11 cellular contexts compared by ENCODE assay signal in the genomic region with DNA sequence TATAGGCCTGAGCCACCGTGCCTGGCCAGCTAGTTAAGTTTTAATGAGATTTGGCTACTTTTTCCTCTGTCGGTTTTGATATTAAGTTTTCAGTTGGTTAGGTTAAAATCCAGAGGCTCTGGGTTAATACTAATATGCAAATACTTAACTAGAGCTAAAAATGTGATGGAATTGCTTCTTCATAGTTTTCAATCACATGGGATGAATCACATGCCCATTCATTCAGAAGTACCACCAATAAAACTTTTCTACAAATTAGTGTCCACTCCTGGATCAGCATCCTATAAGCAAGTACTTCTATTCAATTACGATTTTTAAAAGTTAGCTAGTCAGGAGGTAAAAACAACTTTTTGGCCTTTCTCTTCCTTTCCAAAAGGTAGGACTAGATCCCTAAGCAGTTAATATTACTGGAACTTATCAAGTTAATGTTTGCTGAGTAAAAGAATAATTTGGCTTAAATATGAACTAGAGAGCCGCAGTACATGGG. TPM values are rescaled to one million over a fixed set of nuclear protein-coding genes. Genes with fewer than 3 reads are reported as not detected.
DNase-seq lines count a peak whose midpoint lies in the region; ATAC-seq and TF ChIP-seq lines count a peak whose summit lies in the region.
"Had no signal": no experiment of that assay in that cellular context is flagged by ENCODE, and none has a peak within 500 bp of the region (broad histone marks: within the 10 kb centered on the region; RNA-seq: fewer than 3 reads in every experiment).

No MANE protein-coding gene starts in this region.

- TF ChIP-seq CTCF in Peyer's patch (IDR thresholded peaks at IDR 0.05) (no peak), epithelial cell of proximal tubule (conservative IDR thresholded peaks at IDR 0.05; ENCODE audit: low read depth, low read length) (no peak), thyroid gland (IDR thresholded peaks at IDR 0.05) (no peak)

- no peak for ATAC-seq in HG03280 (IDR thresholded peaks at IDR 0.05; ENCODE audit: unreplicated experiment)
- ATAC-seq: activated naive CD4-positive, alpha-beta T cell treated with anti-CD3 and anti-CD28 coated beads, Interleukin-2, amount 50 U/mL, for 72 hours had no signal

- H3K9ac ChIP-seq in mucosa of rectum (ENCODE audit: low read depth in 1 of 2, low read length in 2 of 2): peak overlapping the region in 1 of 2 donors; percentile 58

- TF ChIP-seq POLR2A in Peyer's patch (IDR thresholded peaks at IDR 0.05): no peak
- no peak for TF ChIP-seq POLR2A in thyroid gland (IDR thresholded peaks at IDR 0.05)

- H3K9me3 ChIP-seq in Peyer's patch (no peaks in the 10 kb centered on the region), mucosa of rectum (ENCODE audit: control insufficient read depth in 2 of 2, low read length in 2 of 2) (no peaks in the 10 kb centered on the region), thyroid gland (no peaks in the 10 kb centered on the region)

- H3K27me3 ChIP-seq in Peyer's patch: no peaks in the 10 kb centered on the region
- no peaks in the 10 kb centered on the region for H3K27me3 ChIP-seq in mucosa of rectum (ENCODE audit: control insufficient read depth in 2 of 2, insufficient read depth in 2 of 2, low read length in 2 of 2)
- H3K27me3 ChIP-seq in thyroid gland: no peaks in the 10 kb centered on the region

- H3K4me3 ChIP-seq in Peyer's patch (peak overlapping the region in 3 of 4 donors; percentile 2 to 49 (median 41)), epithelial cell of proximal tubule (ENCODE audit: low read depth, low read length) (peak overlapping the region; percentile 46), mucosa of rectum (ENCODE audit: low read length in 2 of 2) (peak overlapping the region; percentile 50 to 72), thyroid gland (replicated peaks in 1 of 3) (no peak overlapping the region)

- H3K4me1 ChIP-seq in Peyer's patch (peaks cover 0 to 20% (median 3%) of the 10 kb centered on the region in 4 donors), mucosa of rectum (ENCODE audit: control insufficient read depth in 2 of 2, insufficient read depth in 2 of 2, low read length in 2 of 2) (peaks cover 8 to 17% of the 10 kb centered on the region in 2 donors), thyroid gland (peaks cover 21 to 23% of the 10 kb centered on the region in 2 donors)

- H3K27ac ChIP-seq in Peyer's patch (peak overlapping the region in 3 of 4 donors; percentile 52 to 89 (median 74)), mucosa of rectum (ENCODE audit: low read depth in 2 of 2, low read length in 2 of 2) (peak overlapping the region; percentile 75 to 84), thyroid gland (peak overlapping the region; percentile 55 to 73 (median 68))

- intact Hi-C loops in thyroid gland (cut with DNase I): loop anchor here (10.0 kb wide), 1 partner anchor 69 kb away; a partner anchor contains a TSS

- WGBS in thyroid gland, 2 donors: 78 to 86% methylated on average over 4 of the region's 4 CpGs

- H3K36me3 ChIP-seq in Peyer's patch (peaks cover 0 to 18% (median 0%) of the 10 kb centered on the region in 3 donors), mucosa of rectum (ENCODE audit: control insufficient read depth in 2 of 2, insufficient read depth in 2 of 2, low read length in 2 of 2) (peaks cover 11 to 12% of the 10 kb centered on the region in 2 donors), thyroid gland (no peaks in the 10 kb centered on the region)

- no peak for DNase-seq in Peyer's patch
- peak; percentile 90 for DNase-seq in epithelial cell of proximal tubule (ENCODE audit: low read depth)
- DNase-seq in thyroid gland: no peak
- DNase-seq in stimulated activated CD4-positive, alpha-beta T cell treated with anti-CD3 and anti-CD28 coated beads, Interleukin-12 subunit alpha, Interleukin-12 subunit beta, amount 100 ng/mL, for 4 hours: no peak
- no peak for DNase-seq in NCI-H2081 treated with DMSO at 0.1 percent for 48 hours (lab: John Stamatoyannopoulos, UW)
- DNase-seq: NCI-H1048, NCI-H446 treated with DMSO at 0.1 percent for 48 hours, RPMI8226 had no signal

RNA-seq across cellular contexts. Expression of a gene that starts 4.3 kb away (rescaled TPM):
- total RNA-seq in Peyer's patch (10 to 100 TPM in 1 of 4 donors, 1 to 10 TPM in 3; 5.5 to 16.5 (median 8.8) TPM), epithelial cell of proximal tubule (4.7 and 5.6 TPM in 2 replicates), thyroid gland (10 to 100 TPM; 11.3 to 16.1 (median 15.9) TPM)

RNA-seq across cellular contexts. Expression of a gene that starts 50.9 kb away (rescaled TPM):
- total RNA-seq in Peyer's patch (10 to 100 TPM; 48.7 to 84.3 (median 64.0) TPM), epithelial cell of proximal tubule (13.3 and 15.6 TPM in 2 replicates), thyroid gland (10 to 100 TPM; 35.9 to 56.0 (median 45.0) TPM)

Comparison
In these comparisons a context has a peak if more than half of its experiments do, and no peak if none do; other contexts are left out.
1. H3K4me3 ChIP-seq: peak in Peyer's patch (3 of 4), epithelial cell of proximal tubule (single experiment) and mucosa of rectum (2 of 2); none in thyroid gland (0 of 3).
2. Peak in every context shown above with its lines, with median percentiles within 50 percentile points of each other: H3K27ac ChIP-seq.